1 cellular context compared by ENCODE assay signal in genomic region chr10:74827045-74827441, GRCh38.
TF ChIP-seq lines count a peak whose summit lies in the region.

No MANE protein-coding gene starts in this region.

TF ChIP-seq in K562, 482 proteins besides CTCF, POLR2A, EP300 and RAD21 (continued from another document and continues in another):
- TF ChIP-seq, protein P1, sequence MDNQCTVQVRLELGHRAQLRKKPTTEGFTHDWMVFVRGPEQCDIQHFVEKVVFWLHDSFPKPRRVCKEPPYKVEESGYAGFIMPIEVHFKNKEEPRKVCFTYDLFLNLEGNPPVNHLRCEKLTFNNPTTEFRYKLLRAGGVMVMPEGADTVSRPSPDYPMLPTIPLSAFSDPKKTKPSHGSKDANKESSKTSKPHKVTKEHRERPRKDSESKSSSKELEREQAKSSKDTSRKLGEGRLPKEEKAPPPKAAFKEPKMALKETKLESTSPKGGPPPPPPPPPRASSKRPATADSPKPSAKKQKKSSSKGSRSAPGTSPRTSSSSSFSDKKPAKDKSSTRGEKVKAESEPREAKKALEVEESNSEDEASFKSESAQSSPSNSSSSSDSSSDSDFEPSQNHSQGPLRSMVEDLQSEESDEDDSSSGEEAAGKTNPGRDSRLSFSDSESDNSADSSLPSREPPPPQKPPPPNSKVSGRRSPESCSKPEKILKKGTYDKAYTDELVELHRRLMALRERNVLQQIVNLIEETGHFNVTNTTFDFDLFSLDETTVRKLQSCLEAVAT (IDR thresholded peaks at IDR 0.05) = peak; percentile 75 to 93
- TF ChIP-seq ZNF224 (CRISPR knock-in tag; IDR thresholded peaks at IDR 0.05) (no peak), ZNF24 (IDR thresholded peaks at IDR 0.05) (no peak), ZNF561 (CRISPR knock-in tag; conservative IDR thresholded peaks at IDR 0.05) (no peak), HDAC3 (IDR thresholded peaks at IDR 0.05; ENCODE audit: borderline replicate concordance, partially characterized antibody) (no peak), ATF6 (CRISPR knock-in tag; IDR thresholded peaks at IDR 0.05) (no peak), DIDO1 (tag; IDR thresholded peaks at IDR 0.05; ENCODE audit: low read depth) (no peak), MTA2 (IDR thresholded peaks at IDR 0.05; ENCODE audit: low read depth) (peak; percentile 28), SMARCA5 (IDR thresholded peaks at IDR 0.05) (peak; percentile 86; the same call in 1 of the 2 replicates), CHD7 (IDR thresholded peaks at IDR 0.05; ENCODE audit: low read depth, low read length) (no peak), PHB2 (IDR thresholded peaks at IDR 0.05; ENCODE audit: low read depth) (peak; percentile 65; the same call in 1 of the 2 replicates), SRF (CRISPR knock-in tag; IDR thresholded peaks at IDR 0.05) (no peak), ZNF384 (IDR thresholded peaks at IDR 0.05; ENCODE audit: low read depth, low read length) (no peak)
- TF ChIP-seq, protein P2, sequence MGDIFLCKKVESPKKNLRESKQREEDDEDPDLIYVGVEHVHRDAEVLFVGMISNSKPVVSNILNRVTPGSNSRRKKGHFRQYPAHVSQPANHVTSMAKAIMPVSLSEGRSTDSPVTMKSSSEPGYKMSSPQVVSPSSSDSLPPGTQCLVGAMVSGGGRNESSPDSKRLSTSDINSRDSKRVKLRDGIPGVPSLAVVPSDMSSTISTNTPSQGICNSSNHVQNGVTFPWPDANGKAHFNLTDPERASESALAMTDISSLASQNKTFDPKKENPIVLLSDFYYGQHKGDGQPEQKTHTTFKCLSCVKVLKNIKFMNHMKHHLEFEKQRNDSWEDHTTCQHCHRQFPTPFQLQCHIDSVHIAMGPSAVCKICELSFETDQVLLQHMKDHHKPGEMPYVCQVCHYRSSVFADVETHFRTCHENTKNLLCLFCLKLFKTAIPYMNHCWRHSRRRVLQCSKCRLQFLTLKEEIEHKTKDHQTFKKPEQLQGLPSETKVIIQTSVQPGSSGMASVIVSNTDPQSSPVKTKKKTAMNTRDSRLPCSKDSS (IDR thresholded peaks at IDR 0.05; ENCODE audit: low read depth, partially characterized antibody) = peak; percentile 14
- TF ChIP-seq, protein P3, sequence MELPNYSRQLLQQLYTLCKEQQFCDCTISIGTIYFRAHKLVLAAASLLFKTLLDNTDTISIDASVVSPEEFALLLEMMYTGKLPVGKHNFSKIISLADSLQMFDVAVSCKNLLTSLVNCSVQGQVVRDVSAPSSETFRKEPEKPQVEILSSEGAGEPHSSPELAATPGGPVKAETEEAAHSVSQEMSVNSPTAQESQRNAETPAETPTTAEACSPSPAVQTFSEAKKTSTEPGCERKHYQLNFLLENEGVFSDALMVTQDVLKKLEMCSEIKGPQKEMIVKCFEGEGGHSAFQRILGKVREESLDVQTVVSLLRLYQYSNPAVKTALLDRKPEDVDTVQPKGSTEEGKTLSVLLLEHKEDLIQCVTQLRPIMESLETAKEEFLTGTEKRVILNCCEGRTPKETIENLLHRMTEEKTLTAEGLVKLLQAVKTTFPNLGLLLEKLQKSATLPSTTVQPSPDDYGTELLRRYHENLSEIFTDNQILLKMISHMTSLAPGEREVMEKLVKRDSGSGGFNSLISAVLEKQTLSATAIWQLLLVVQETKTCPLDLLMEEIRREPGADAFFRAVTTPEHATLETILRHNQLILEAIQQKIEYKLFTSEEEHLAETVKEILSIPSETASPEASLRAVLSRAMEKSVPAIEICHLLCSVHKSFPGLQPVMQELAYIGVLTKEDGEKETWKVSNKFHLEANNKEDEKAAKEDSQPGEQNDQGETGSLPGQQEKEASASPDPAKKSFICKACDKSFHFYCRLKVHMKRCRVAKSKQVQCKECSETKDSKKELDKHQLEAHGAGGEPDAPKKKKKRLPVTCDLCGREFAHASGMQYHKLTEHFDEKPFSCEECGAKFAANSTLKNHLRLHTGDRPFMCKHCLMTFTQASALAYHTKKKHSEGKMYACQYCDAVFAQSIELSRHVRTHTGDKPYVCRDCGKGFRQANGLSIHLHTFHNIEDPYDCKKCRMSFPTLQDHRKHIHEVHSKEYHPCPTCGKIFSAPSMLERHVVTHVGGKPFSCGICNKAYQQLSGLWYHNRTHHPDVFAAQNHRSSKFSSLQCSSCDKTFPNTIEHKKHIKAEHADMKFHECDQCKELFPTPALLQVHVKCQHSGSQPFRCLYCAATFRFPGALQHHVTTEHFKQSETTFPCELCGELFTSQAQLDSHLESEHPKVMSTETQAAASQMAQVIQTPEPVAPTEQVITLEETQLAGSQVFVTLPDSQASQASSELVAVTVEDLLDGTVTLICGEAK (IDR thresholded peaks at IDR 0.05) = peak; percentile 59; the same call in 1 of the 2 replicates
- TF ChIP-seq, protein P3 (CRISPR knock-in tag; IDR thresholded peaks at IDR 0.05) = no peak
- TF ChIP-seq, protein P4, sequence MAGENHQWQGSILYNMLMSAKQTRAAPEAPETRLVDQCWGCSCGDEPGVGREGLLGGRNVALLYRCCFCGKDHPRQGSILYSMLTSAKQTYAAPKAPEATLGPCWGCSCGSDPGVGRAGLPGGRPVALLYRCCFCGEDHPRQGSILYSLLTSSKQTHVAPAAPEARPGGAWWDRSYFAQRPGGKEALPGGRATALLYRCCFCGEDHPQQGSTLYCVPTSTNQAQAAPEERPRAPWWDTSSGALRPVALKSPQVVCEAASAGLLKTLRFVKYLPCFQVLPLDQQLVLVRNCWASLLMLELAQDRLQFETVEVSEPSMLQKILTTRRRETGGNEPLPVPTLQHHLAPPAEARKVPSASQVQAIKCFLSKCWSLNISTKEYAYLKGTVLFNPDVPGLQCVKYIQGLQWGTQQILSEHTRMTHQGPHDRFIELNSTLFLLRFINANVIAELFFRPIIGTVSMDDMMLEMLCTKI (IDR thresholded peaks at IDR 0.05; ENCODE audit: partially characterized antibody) = no peak
- TF ChIP-seq, protein P5, sequence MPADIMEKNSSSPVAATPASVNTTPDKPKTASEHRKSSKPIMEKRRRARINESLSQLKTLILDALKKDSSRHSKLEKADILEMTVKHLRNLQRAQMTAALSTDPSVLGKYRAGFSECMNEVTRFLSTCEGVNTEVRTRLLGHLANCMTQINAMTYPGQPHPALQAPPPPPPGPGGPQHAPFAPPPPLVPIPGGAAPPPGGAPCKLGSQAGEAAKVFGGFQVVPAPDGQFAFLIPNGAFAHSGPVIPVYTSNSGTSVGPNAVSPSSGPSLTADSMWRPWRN (IDR thresholded peaks at IDR 0.05; ENCODE audit: low read depth) = no peak
- TF ChIP-seq, protein P6, sequence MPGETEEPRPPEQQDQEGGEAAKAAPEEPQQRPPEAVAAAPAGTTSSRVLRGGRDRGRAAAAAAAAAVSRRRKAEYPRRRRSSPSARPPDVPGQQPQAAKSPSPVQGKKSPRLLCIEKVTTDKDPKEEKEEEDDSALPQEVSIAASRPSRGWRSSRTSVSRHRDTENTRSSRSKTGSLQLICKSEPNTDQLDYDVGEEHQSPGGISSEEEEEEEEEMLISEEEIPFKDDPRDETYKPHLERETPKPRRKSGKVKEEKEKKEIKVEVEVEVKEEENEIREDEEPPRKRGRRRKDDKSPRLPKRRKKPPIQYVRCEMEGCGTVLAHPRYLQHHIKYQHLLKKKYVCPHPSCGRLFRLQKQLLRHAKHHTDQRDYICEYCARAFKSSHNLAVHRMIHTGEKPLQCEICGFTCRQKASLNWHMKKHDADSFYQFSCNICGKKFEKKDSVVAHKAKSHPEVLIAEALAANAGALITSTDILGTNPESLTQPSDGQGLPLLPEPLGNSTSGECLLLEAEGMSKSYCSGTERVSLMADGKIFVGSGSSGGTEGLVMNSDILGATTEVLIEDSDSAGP (CRISPR knock-in tag; IDR thresholded peaks at IDR 0.05) = no peak
